Comparison of ENCODE assay signal across 1 cellular context in the genomic region with DNA sequence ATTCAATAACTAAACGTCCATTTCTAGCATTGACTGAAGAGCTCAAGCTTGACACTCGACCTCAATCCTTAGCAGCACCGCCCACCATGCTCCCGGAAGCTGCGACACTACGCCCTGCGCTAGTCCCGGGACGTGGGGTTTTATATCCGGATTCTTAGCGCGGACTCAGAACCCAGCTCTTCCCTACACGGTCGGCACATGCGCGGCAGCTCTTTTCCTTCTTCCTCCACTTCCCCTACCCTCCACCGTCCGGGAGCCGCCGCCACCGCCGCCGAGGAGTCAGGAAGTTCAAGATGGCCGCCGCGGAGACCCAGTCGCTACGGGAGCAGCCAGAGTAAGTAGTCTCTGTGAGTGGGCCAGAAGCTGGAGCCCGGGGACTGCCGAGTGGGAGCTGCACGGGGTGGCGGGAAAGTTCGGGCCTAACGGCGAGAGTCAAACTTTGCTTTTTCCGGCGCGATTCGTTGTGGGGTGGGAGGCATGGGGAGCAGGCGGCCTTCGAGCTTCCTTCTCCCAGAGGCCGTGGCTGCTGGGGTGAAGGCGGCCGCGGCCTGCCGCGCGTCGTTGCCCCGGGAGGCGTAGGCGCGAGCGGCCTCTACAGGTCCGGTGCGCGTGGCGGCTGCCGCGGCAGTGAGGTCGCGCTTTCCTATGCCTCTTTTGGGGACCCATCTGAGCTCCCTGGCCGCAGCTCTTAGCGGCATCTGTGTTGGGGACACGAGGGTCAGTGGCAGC.
TF ChIP-seq lines count a peak whose summit lies in the region.

No MANE protein-coding gene starts in this region.

TF ChIP-seq in HCT116, 20 proteins besides CTCF, POLR2A, EP300 and RAD21 (continued from another document):
- TF ChIP-seq, protein P1, sequence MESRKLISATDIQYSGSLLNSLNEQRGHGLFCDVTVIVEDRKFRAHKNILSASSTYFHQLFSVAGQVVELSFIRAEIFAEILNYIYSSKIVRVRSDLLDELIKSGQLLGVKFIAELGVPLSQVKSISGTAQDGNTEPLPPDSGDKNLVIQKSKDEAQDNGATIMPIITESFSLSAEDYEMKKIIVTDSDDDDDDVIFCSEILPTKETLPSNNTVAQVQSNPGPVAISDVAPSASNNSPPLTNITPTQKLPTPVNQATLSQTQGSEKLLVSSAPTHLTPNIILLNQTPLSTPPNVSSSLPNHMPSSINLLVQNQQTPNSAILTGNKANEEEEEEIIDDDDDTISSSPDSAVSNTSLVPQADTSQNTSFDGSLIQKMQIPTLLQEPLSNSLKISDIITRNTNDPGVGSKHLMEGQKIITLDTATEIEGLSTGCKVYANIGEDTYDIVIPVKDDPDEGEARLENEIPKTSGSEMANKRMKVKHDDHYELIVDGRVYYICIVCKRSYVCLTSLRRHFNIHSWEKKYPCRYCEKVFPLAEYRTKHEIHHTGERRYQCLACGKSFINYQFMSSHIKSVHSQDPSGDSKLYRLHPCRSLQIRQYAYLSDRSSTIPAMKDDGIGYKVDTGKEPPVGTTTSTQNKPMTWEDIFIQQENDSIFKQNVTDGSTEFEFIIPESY (IDR thresholded peaks at IDR 0.05; ENCODE audit: extremely low read depth, insufficient replicate concordance, low read length) = peak; percentile 44
- peak; percentile 93 for TF ChIP-seq ZFX (IDR thresholded peaks at IDR 0.05)
